In genomic region chr18:3008546-3008945, GRCh38 we compare ENCODE assay signal across 13 cellular contexts. TPM values are rescaled to one million over a fixed set of nuclear protein-coding genes. Genes with fewer than 3 reads are reported as not detected.
DNase-seq lines count a peak whose midpoint lies in the region; ATAC-seq, FAIRE-seq and TF ChIP-seq lines count a peak whose summit lies in the region.
"Had no signal": no experiment of that assay in that cellular context is flagged by ENCODE, and none has a peak within 500 bp of the region (broad histone marks: within the 10 kb centered on the region; RNA-seq: fewer than 3 reads in every experiment).

No MANE protein-coding gene starts in this region.

- no peaks in the 10 kb centered on the region for H3K27me3 Mint-ChIP-seq in progenitor cell of endocrine pancreas

- no peaks in the 10 kb centered on the region for H3K9me2 ChIP-seq in SK-N-SH
- H3K9me2 ChIP-seq in Loucy (replicated peaks; ENCODE audit: low read depth, low read length), result no peaks in the 10 kb centered on the region

- no peak overlapping the region for H3K4me3 Mint-ChIP-seq in progenitor cell of endocrine pancreas (ENCODE audit: low read depth)

- H3K9me3 ChIP-seq in SK-N-SH (peaks cover 4% of the 10 kb centered on the region; the same call in 1 of the 2 replicates), Loucy (ENCODE audit: insufficient read depth, low read depth, low read length) (peaks cover 4% of the 10 kb centered on the region; the same call in 1 of the 2 replicates), small intestine (ENCODE audit: control insufficient read depth, low read depth) (no peaks in the 10 kb centered on the region), left ventricle myocardium inferior (replicated peaks) (no peaks in the 10 kb centered on the region), uterus (no peaks in the 10 kb centered on the region)

- intact Hi-C loops in left ventricle myocardium inferior (cut with micrococcal nuclease), result no loop called here
- intact Hi-C loops in uterus (cut with DNase I; ENCODE audit: low total_unique reads), result no loop called here

- FAIRE-seq in small intestine (lab: Jason Lieb, UNC), result no peak

- TF ChIP-seq CTCF in SK-N-SH (IDR thresholded peaks at IDR 0.05), result no peak
- TF ChIP-seq CTCF in Loucy (conservative IDR thresholded peaks at IDR 0.05; ENCODE audit: low read length), result no peak
- no peak for TF ChIP-seq CTCF in choroid plexus epithelial cell (conservative IDR thresholded peaks at IDR 0.05; ENCODE audit: low read depth, low read length)
- no peak for TF ChIP-seq CTCF in progenitor cell of endocrine pancreas (IDR thresholded peaks at IDR 0.05; ENCODE audit: unreplicated experiment)
- TF ChIP-seq CTCF in left ventricle myocardium inferior (IDR thresholded peaks at IDR 0.05; ENCODE audit: borderline replicate concordance), result no peak
- no peak for TF ChIP-seq CTCF in uterus (IDR thresholded peaks at IDR 0.05)

- peaks cover 38% of the 10 kb centered on the region for H3K36me3 Mint-ChIP-seq in progenitor cell of endocrine pancreas (ENCODE audit: insufficient read depth)

- H3K27ac ChIP-seq in SK-N-SH (ENCODE audit: low read depth in 2 of 2, low read length in 1 of 2) (peak overlapping the region in 1 of 2 experiments; percentile 38; a peak in 2 of 4 replicates), small intestine (ENCODE audit: low read depth in 1 of 2, low read length in 1 of 2) (peak overlapping the region in 1 of 2 donors; percentile 54), left ventricle myocardium inferior (replicated peaks) (no peak overlapping the region), uterus (no peak overlapping the region)
- H3K27ac ChIP-seq: 22Rv1 had no signal

- H3F3A ChIP-seq in SK-N-SH (replicated peaks; ENCODE audit: insufficient read depth) (peaks cover 4% of the 10 kb centered on the region), Loucy (ENCODE audit: low read depth) (no peaks in the 10 kb centered on the region)

- H3K36me3 ChIP-seq in SK-N-SH (replicated peaks in 1 of 2; ENCODE audit: control insufficient read depth in 1 of 2, insufficient read depth in 2 of 2, low read length in 1 of 2) (peaks cover 7 to 31% of the 10 kb centered on the region in 2 experiments), Loucy (ENCODE audit: insufficient read depth, low read length) (peaks cover 15% of the 10 kb centered on the region; the same call in 1 of the 2 replicates), small intestine (ENCODE audit: control insufficient read depth in 2 of 2, insufficient read depth in 2 of 2, low read length in 2 of 2) (peaks cover 3% of the 10 kb centered on the region in 2 donors), left ventricle myocardium inferior (peaks cover 4% of the 10 kb centered on the region), uterus (no peaks in the 10 kb centered on the region)

- no peak for TF ChIP-seq RAD21 in SK-N-SH (IDR thresholded peaks at IDR 0.05; ENCODE audit: low read length)

- CTCF ChIA-PET in SK-N-SH (lab: Yijun Ruan, JAX), result interaction anchor here (0.7 to 2.4 kb wide), 2 partner anchors 54 to 120 kb away, joined by 3 to 9 read pairs; no protein-coding TSS in a partner anchor

- ATAC-seq in SK-N-SH treated with all-trans-retinoic acid at 6 μM for 48 hours, result no peak

- H4K20me1 ChIP-seq in SK-N-SH (ENCODE audit: insufficient read depth), result peaks cover 6% of the 10 kb centered on the region; the same call in 1 of the 2 replicates
- peaks cover 23% of the 10 kb centered on the region for H4K20me1 ChIP-seq in Loucy (ENCODE audit: insufficient read depth, low read length, poor library complexity, severe bottlenecking)

- DNase-seq in SK-N-SH (no peak), choroid plexus epithelial cell (ENCODE audit: low read depth) (peak; percentile 72), progenitor cell of endocrine pancreas (ENCODE audit: low spot score, unreplicated experiment) (no peak), small intestine (no peak), left ventricle myocardium inferior (no peak), uterus (no peak)
- DNase-seq: amygdala, MM.1S, NCI-H2227 treated with DMSO at 0.1 percent for 48 hours, retina had no signal

- H3K9me3 Mint-ChIP-seq in progenitor cell of endocrine pancreas (ENCODE audit: low read depth), result peaks cover 8% of the 10 kb centered on the region

- no peak for TF ChIP-seq POLR2A in uterus (IDR thresholded peaks at IDR 0.05)

- 76% methylated on average over 4 of the region's 4 CpGs for WGBS in SK-N-SH (ENCODE audit: low lambda C conversion rate)
- 69 to 94% (median 89%) methylated on average over 4 of the region's 4 CpGs for WGBS in small intestine, 3 donors

- H3K4me1 Mint-ChIP-seq in progenitor cell of endocrine pancreas (ENCODE audit: low read depth), result peaks cover 16% of the 10 kb centered on the region

- no peak overlapping the region for H3K4me3 ChIP-seq in SK-N-SH (ENCODE audit: low read depth in 2 of 2, low read length in 1 of 2)
- H3K4me3 ChIP-seq in Loucy (ENCODE audit: low read length, poor library complexity, severe bottlenecking), result peak overlapping the region; percentile 31
- H3K4me3 ChIP-seq in choroid plexus epithelial cell (ENCODE audit: low read depth, low read length), result no peak overlapping the region
- no peak overlapping the region for H3K4me3 ChIP-seq in small intestine (ENCODE audit: low read depth in 1 of 2, low read length in 2 of 2)
- no peak overlapping the region for H3K4me3 ChIP-seq in left ventricle myocardium inferior
- H3K4me3 ChIP-seq in uterus, result no peak overlapping the region

- no peak overlapping the region for H3K4me2 ChIP-seq in SK-N-SH
- peak overlapping the region; percentile 99 for H3K4me2 ChIP-seq in Loucy (ENCODE audit: low read depth, low read length, poor library complexity, severe bottlenecking)

- H3K4me1 ChIP-seq in SK-N-SH (ENCODE audit: control insufficient read depth in 1 of 2, insufficient read depth in 2 of 2, low read depth in 1 of 2, low read length in 1 of 2), result peaks cover 6 to 15% of the 10 kb centered on the region in 2 experiments
- peaks cover 46% of the 10 kb centered on the region for H3K4me1 ChIP-seq in Loucy (ENCODE audit: insufficient read depth, low read length, poor library complexity, severe bottlenecking)
- peaks cover 2 to 9% of the 10 kb centered on the region in 2 donors for H3K4me1 ChIP-seq in small intestine (ENCODE audit: control insufficient read depth in 2 of 2, insufficient read depth in 1 of 2, low read depth in 1 of 2, low read length in 1 of 2)
- peaks cover 21% of the 10 kb centered on the region for H3K4me1 ChIP-seq in left ventricle myocardium inferior
- H3K4me1 ChIP-seq in uterus, result peaks cover 0 to 5% of the 10 kb centered on the region in 2 donors

- H2AFZ ChIP-seq in SK-N-SH (ENCODE audit: low read depth) (no peak overlapping the region), Loucy (ENCODE audit: low read length) (no peak overlapping the region)

- H3K79me2 ChIP-seq in SK-N-SH (ENCODE audit: insufficient read depth), result peaks cover 88% of the 10 kb centered on the region
- peaks cover 90% of the 10 kb centered on the region for H3K79me2 ChIP-seq in Loucy (ENCODE audit: insufficient read depth, low read length)

- H3K27me3 ChIP-seq in SK-N-SH (ENCODE audit: insufficient read depth) (no peaks in the 10 kb centered on the region), Loucy (ENCODE audit: insufficient read depth, low read length, poor library complexity, severe bottlenecking) (no peaks in the 10 kb centered on the region), small intestine (ENCODE audit: control insufficient read depth in 2 of 2, insufficient read depth in 2 of 2, low read length in 2 of 2) (no peaks in the 10 kb centered on the region), left ventricle myocardium inferior (ENCODE audit: low read depth) (no peaks in the 10 kb centered on the region), uterus (no peaks in the 10 kb centered on the region)

- POLR2A ChIA-PET in SK-N-SH (lab: Yijun Ruan, JAX), result no interaction called here

- peak overlapping the region; percentile 17 for H3K27ac Mint-ChIP-seq in progenitor cell of endocrine pancreas

- H3K9ac ChIP-seq in SK-N-SH (no peak overlapping the region), Loucy (ENCODE audit: low read depth, low read length, poor library complexity, severe bottlenecking) (no peak overlapping the region)

- no peak for TF ChIP-seq EP300 in SK-N-SH (IDR thresholded peaks at IDR 0.05; ENCODE audit: borderline replicate concordance in 1 of 2, low read depth in 1 of 2, low read length in 1 of 2)

TF ChIP-seq in SK-N-SH, 30 proteins besides CTCF, POLR2A, EP300 and RAD21 (continues in another document):
- TF ChIP-seq POLR2AphosphoS5 (IDR thresholded peaks at IDR 0.05; ENCODE audit: low read depth, low read length), result no peak
- TF ChIP-seq RXRA (IDR thresholded peaks at IDR 0.05; ENCODE audit: borderline replicate concordance, low read depth), result no peak
- no peak for TF ChIP-seq EZH2phosphoT487 (IDR thresholded peaks at IDR 0.05; ENCODE audit: borderline replicate concordance, low read depth)
- TF ChIP-seq FOXJ3 (CRISPR knock-in tag; IDR thresholded peaks at IDR 0.05), result no peak
- no peak for TF ChIP-seq SMC3 (IDR thresholded peaks at IDR 0.05; ENCODE audit: low read depth, low read length)

TF ChIP-seq in SK-N-SH treated with all-trans-retinoic acid at 6 μM for 48 hours, 23 proteins besides CTCF, POLR2A, EP300 and RAD21 (continues in another document):
- no peak for TF ChIP-seq CREB5 (CRISPR knock-in tag; IDR thresholded peaks at IDR 0.05; ENCODE audit: low read depth)
- TF ChIP-seq CSDC2 (CRISPR knock-in tag; IDR thresholded peaks at IDR 0.05), result no peak
- TF ChIP-seq ESRRG (CRISPR knock-in tag; IDR thresholded peaks at IDR 0.05), result no peak
- no peak for TF ChIP-seq GLIS3 (CRISPR knock-in tag; IDR thresholded peaks at IDR 0.05)
- TF ChIP-seq ZFP30 (CRISPR knock-in tag; IDR thresholded peaks at IDR 0.05), result no peak

RNA-seq across cellular contexts. Expression of gene LPIN2, which starts 4.4 kb away (rescaled TPM):
- polyA plus RNA-seq in SK-N-SH (2012; rRNA removed) (19.3 and 20.3 TPM in 2 replicates), small intestine (10 to 100 TPM; 20.0 to 91.5 (median 63.0) TPM)
- polyA plus RNA-seq in SK-N-SH (2012; cell fraction: cytosol; rRNA removed), result 18.9 and 20.5 TPM in 2 replicates
- 17.1 and 27.5 TPM in 2 replicates for polyA plus RNA-seq in SK-N-SH (2012; cell fraction: nucleus; rRNA removed)
- total RNA-seq in progenitor cell of endocrine pancreas (22.8 and 25.9 TPM in 2 replicates), left ventricle myocardium inferior (8.2 TPM), uterus (10 to 100 TPM in 3 of 4 donors, 1 to 10 TPM in 1; 7.4 to 53.0 (median 29.5) TPM)
